ENCODE assay signal across 8 cellular contexts in genomic region chr3:38164136-38164965, GRCh38. TPM values are rescaled to one million over a fixed set of nuclear protein-coding genes. Genes with fewer than 3 reads are reported as not detected.
DNase-seq lines count a peak whose midpoint lies in the region; ATAC-seq, FAIRE-seq and TF ChIP-seq lines count a peak whose summit lies in the region.

No MANE protein-coding gene starts in this region.

- POLR2A ChIA-PET in K562 (lab: Yijun Ruan, JAX): interaction anchor here (0.6 to 5.4 kb wide), 27 partner anchors 8 to 461 kb away, joined by 3 to 55 read pairs (median 4); partner anchors contain the start of genes ACAA1 and MYD88

- peak overlapping the region; percentile 98 for H2AFZ ChIP-seq in K562 (ENCODE audit: low read depth, low read length)

- intact Hi-C loops in K562 (cut with micrococcal nuclease) (no loop called here), aorta (cut with DNase I) (loop anchor here in 1 of 2 donors (2.0 to 10.0 kb wide), 2 partner anchors 28 to 130 kb away; partner anchors contain the start of genes ACAA1 and DLEC1)

- peak overlapping the region; percentile 100 for H3K27ac Mint-ChIP-seq in memory B cell

- no peak for TF ChIP-seq EP300 in K562 (IDR thresholded peaks at IDR 0.05; ENCODE audit: low read length)

- H3K9me3 ChIP-seq in K562 (replicated peaks; ENCODE audit: control insufficient read depth, insufficient read depth, low read depth, low read length) (no peaks in the 10 kb centered on the region), aorta (ENCODE audit: control insufficient read depth, low read length) (no peaks in the 10 kb centered on the region)

- H3K36me3 ChIP-seq in K562 (ENCODE audit: control insufficient read depth, insufficient read depth, low read length) (peaks cover 16% of the 10 kb centered on the region), aorta (ENCODE audit: control insufficient read depth in 1 of 2, insufficient read depth in 2 of 2, low read length in 1 of 2) (no peaks in the 10 kb centered on the region)

- H3K4me1 ChIP-seq in K562 (replicated peaks in 1 of 2; ENCODE audit: control insufficient read depth in 2 of 2, insufficient read depth in 2 of 2, low read length in 2 of 2) (peaks cover 22 to 33% of the 10 kb centered on the region in 2 experiments), aorta (ENCODE audit: control insufficient read depth in 1 of 2, insufficient read depth in 2 of 2, low read length in 2 of 2) (peaks cover 2% of the 10 kb centered on the region in 2 donors)

- TSS peak; percentile 96 for BruUV-seq in K562 (replicated peaks; lab: Mats Ljungman, UMichigan)

- no peak for TF ChIP-seq CTCF in GM12864 (IDR thresholded peaks at IDR 0.05; ENCODE audit: low read depth, low read length, missing control alignments)
- TF ChIP-seq CTCF in K562 (IDR thresholded peaks at IDR 0.05 in 2 of 3, conservative IDR thresholded peaks at IDR 0.05 in 1 of 3; ENCODE audit: insufficient read depth in 2 of 3, low read depth in 1 of 3, low read length in 3 of 3): no peak

- H3K4me2 ChIP-seq in K562 (ENCODE audit: insufficient read depth, low read length): peak overlapping the region; percentile 89

- H3K27me3 ChIP-seq in K562 (ENCODE audit: control insufficient read depth in 2 of 2, insufficient read depth in 2 of 2, low read length in 2 of 2) (no peaks in the 10 kb centered on the region), aorta (ENCODE audit: control insufficient read depth in 1 of 2, insufficient read depth in 2 of 2, low read length in 1 of 2) (no peaks in the 10 kb centered on the region)

- peak; percentile 21 for ATAC-seq in HG03025 (IDR thresholded peaks at IDR 0.05; ENCODE audit: low FRiP score, unreplicated experiment)
- no peak for ATAC-seq in K562
- ATAC-seq in memory B cell (ENCODE audit: low read depth): no peak
- peak; percentile 0 for ATAC-seq in aorta (ENCODE audit: low FRiP score)
- no peak for ATAC-seq in HG02970 (IDR thresholded peaks at IDR 0.05; ENCODE audit: low FRiP score, unreplicated experiment)

- 10% methylated on average over 40 of the region's 40 CpGs for WGBS in K562 (ENCODE audit: insufficient coverage, low coverage, missing lambda C conversion rate)
- 42 to 44% methylated on average over 40 of the region's 40 CpGs for WGBS in aorta, 2 donors

- H3K4me3 Mint-ChIP-seq in memory B cell: peak overlapping the region; percentile 93

- H3K27ac ChIP-seq in K562 (ENCODE audit: extremely low read depth, low read depth, low read length): peak overlapping the region; percentile 98
- H3K27ac ChIP-seq in aorta (ENCODE audit: low read depth in 1 of 2, low read length in 2 of 2): peak overlapping the region in 1 of 2 donors; percentile 20

- CTCF ChIA-PET in K562 (lab: Yijun Ruan, JAX; ENCODE audit: low intra/inter-chr PET ratio): no interaction called here

- in situ Hi-C loops in K562 (cut with MboI): no loop called here

- FAIRE-seq in K562 (lab: Jason Lieb, UNC): no peak

- peaks cover 7% of the 10 kb centered on the region for H4K20me1 ChIP-seq in K562 (replicated peaks; ENCODE audit: control insufficient read depth, insufficient read depth, low read length)

- H3K9me1 ChIP-seq in K562 (ENCODE audit: control insufficient read depth, insufficient read depth, low read length): no peaks in the 10 kb centered on the region

- no peaks in the 10 kb centered on the region for H3K9me3 Mint-ChIP-seq in memory B cell

- peak; percentile 14 to 32; a peak in 2 of 4 replicates for TF ChIP-seq RAD21 in K562 (CRISPR knock-in tag; conservative IDR thresholded peaks at IDR 0.05 in 1 of 2, IDR thresholded peaks at IDR 0.05 in 1 of 2)

- DNase-seq in GM12864 (ENCODE audit: low read depth) (no peak), K562 (ENCODE audit: extremely low read depth in 1 of 4, low spot score in 3 of 4) (peak in 1 of 4 experiments; percentile 50), memory B cell (ENCODE audit: low spot score in 2 of 2) (no peak), aorta (no peak), amygdala (lab: John Stamatoyannopoulos, UW) (no peak), ecto neural progenitor cell (ENCODE audit: low spot score) (no peak)

- H3K9ac ChIP-seq in K562 (ENCODE audit: insufficient read depth in 1 of 2, low read depth in 2 of 2, low read length in 2 of 2): peak overlapping the region; percentile 89 to 91

- TF ChIP-seq POLR2A in K562 (conservative IDR thresholded peaks at IDR 0.05): peak; percentile 70

- H3K4me3 ChIP-seq in GM12864 (ENCODE audit: low read depth, low read length) (peak overlapping the region; percentile 91), K562 (peak overlapping the region; percentile 91), aorta (ENCODE audit: low read length in 2 of 2) (peak overlapping the region; percentile 21 to 42)

- peaks cover 29% of the 10 kb centered on the region for H3K4me1 Mint-ChIP-seq in memory B cell

- H3K27me3 Mint-ChIP-seq in memory B cell: no peaks in the 10 kb centered on the region

- peaks cover 40% of the 10 kb centered on the region for H3K79me2 ChIP-seq in K562 (ENCODE audit: control insufficient read depth, insufficient read depth, low read length)

- no peaks in the 10 kb centered on the region for H3K36me3 Mint-ChIP-seq in memory B cell

RNA-seq across cellular contexts. Expression of gene OXSR1, which starts 1.0 kb away (rescaled TPM):
- total RNA-seq in K562 (2011; cell fraction: chromatin; rRNA removed; ENCODE audit: low replicate concordance): 34.0 and 89.9 TPM in 2 replicates
- 19.0 and 27.6 TPM in 2 replicates for total RNA-seq in K562 (2011; cell fraction: nucleolus; rRNA removed)
- 36.4 and 39.6 TPM in 2 replicates for total RNA-seq in K562 (2011; cell fraction: nucleoplasm; rRNA removed)
- total RNA-seq in K562 (2014; rRNA removed): 32.8 and 35.0 TPM in 2 replicates
- 50.0 and 55.2 TPM in 2 replicates for total RNA-seq in K562 (2014; rRNA removed; fragmentation: Illumina TruSeq; extraction: Trizol)
- 44.7 and 47.6 TPM in 2 replicates for total RNA-seq in K562 (2015; rRNA removed; fragmentation: Illumina TruSeq; extraction: Trizol)
- total RNA-seq in K562 (2021): 48.6 and 56.4 TPM in 2 replicates
- polyA plus RNA-seq in K562 (2011; rRNA removed): 63.4 and 87.6 TPM in 2 replicates
- 27.9 and 44.8 TPM in 2 replicates for polyA plus RNA-seq in K562 (2011; cell fraction: cytosol; rRNA removed)
- polyA plus RNA-seq in K562 (2011; cell fraction: nucleus; rRNA removed): 49.3 and 61.9 TPM in 2 replicates
- polyA plus RNA-seq in K562 (2012): 27.8 and 43.2 TPM in 2 replicates
- 54.1 and 60.9 TPM in 2 replicates for polyA plus RNA-seq in K562 (2014; fragmentation: Illumina TruSeq; extraction: Trizol)
- 10 to 100 TPM; 15.7 to 19.8 TPM for polyA plus RNA-seq in K562 (2014; fragmentation: Nextera tagmentation; extraction: Ambion mirVana)
- polyA plus RNA-seq in K562 (2014; rRNA removed): 48.7 and 50.3 TPM in 2 replicates
- 80.0 and 84.2 TPM in 2 replicates for polyA minus RNA-seq in K562 (2011; rRNA and poly(A)+ RNA removed)
- polyA minus RNA-seq in K562 (2011; cell fraction: cytosol; rRNA and poly(A)+ RNA removed): 41.3 and 44.5 TPM in 2 replicates
- polyA minus RNA-seq in K562 (2011; cell fraction: nucleus; rRNA and poly(A)+ RNA removed): 28.9 and 51.4 TPM in 2 replicates
- total RNA-seq in aorta: 10 to 100 TPM; 38.9 to 42.0 TPM
- 10 to 100 TPM in 1 of 2 donors, 1 to 10 TPM in 1; 7.9 to 13.9 TPM for polyA plus RNA-seq in aorta

RNA-seq across cellular contexts. Expression of gene MYD88, which starts 25.9 kb away (rescaled TPM):
- 14.4 and 29.3 TPM in 2 replicates for total RNA-seq in K562 (2011; cell fraction: chromatin; rRNA removed; ENCODE audit: low replicate concordance)
- total RNA-seq in K562 (2011; cell fraction: nucleolus; rRNA removed): 19.7 and 21.7 TPM in 2 replicates
- total RNA-seq in K562 (2011; cell fraction: nucleoplasm; rRNA removed): 17.0 and 17.3 TPM in 2 replicates
- total RNA-seq in K562 (2014; rRNA removed) (13.3 and 25.3 TPM in 2 replicates), K562 (2014; rRNA removed; fragmentation: Illumina TruSeq; extraction: Trizol) (3.2 and 3.3 TPM in 2 replicates), K562 (2015; rRNA removed; fragmentation: Illumina TruSeq; extraction: Trizol) (4.1 and 5.0 TPM in 2 replicates), K562 (2021) (33.0 and 33.1 TPM in 2 replicates), aorta (10 to 100 TPM; 23.4 to 33.6 TPM)
- polyA plus RNA-seq in K562 (2011; rRNA removed) (37.6 and 37.8 TPM in 2 replicates), K562 (2014; fragmentation: Illumina TruSeq; extraction: Trizol) (39.2 and 47.3 TPM in 2 replicates), K562 (2014; fragmentation: Nextera tagmentation; extraction: Ambion mirVana) (10 to 100 TPM; 19.5 to 37.7 TPM), K562 (2014; rRNA removed) (27.6 and 37.7 TPM in 2 replicates), aorta (10 to 100 TPM; 17.7 to 19.3 TPM)
- 45.5 and 50.8 TPM in 2 replicates for polyA plus RNA-seq in K562 (2011; cell fraction: cytosol; rRNA removed)
- polyA plus RNA-seq in K562 (2011; cell fraction: nucleus; rRNA removed): 61.3 and 86.0 TPM in 2 replicates
- 32.0 and 43.5 TPM in 2 replicates for polyA plus RNA-seq in K562 (2012)
- 29.7 and 37.4 TPM in 2 replicates for polyA minus RNA-seq in K562 (2011; rRNA and poly(A)+ RNA removed)
- 21.7 and 26.8 TPM in 2 replicates for polyA minus RNA-seq in K562 (2011; cell fraction: cytosol; rRNA and poly(A)+ RNA removed)
- polyA minus RNA-seq in K562 (2011; cell fraction: nucleus; rRNA and poly(A)+ RNA removed): 24.2 and 32.2 TPM in 2 replicates

RNA-seq across cellular contexts. Expression of gene ACAA1, which starts 27.4 kb away (rescaled TPM):
- total RNA-seq in K562 (2011; cell fraction: chromatin; rRNA removed; ENCODE audit: low replicate concordance): 89.1 and 251 TPM in 2 replicates
- 210 and 237 TPM in 2 replicates for total RNA-seq in K562 (2011; cell fraction: nucleolus; rRNA removed)
- 121 and 146 TPM in 2 replicates for total RNA-seq in K562 (2011; cell fraction: nucleoplasm; rRNA removed)
- 55.0 and 66.3 TPM in 2 replicates for total RNA-seq in K562 (2014; rRNA removed)
- 23.6 and 34.5 TPM in 2 replicates for total RNA-seq in K562 (2014; rRNA removed; fragmentation: Illumina TruSeq; extraction: Trizol)
- 53.5 and 62.3 TPM in 2 replicates for total RNA-seq in K562 (2015; rRNA removed; fragmentation: Illumina TruSeq; extraction: Trizol)
- 66.8 and 67.9 TPM in 2 replicates for total RNA-seq in K562 (2021)
- polyA plus RNA-seq in K562 (2011; rRNA removed): 60.2 and 92.0 TPM in 2 replicates
- polyA plus RNA-seq in K562 (2011; cell fraction: cytosol; rRNA removed): 63.6 and 69.7 TPM in 2 replicates
- 347 and 373 TPM in 2 replicates for polyA plus RNA-seq in K562 (2011; cell fraction: nucleus; rRNA removed)
- 60.7 and 67.7 TPM in 2 replicates for polyA plus RNA-seq in K562 (2012)
- 54.5 and 57.2 TPM in 2 replicates for polyA plus RNA-seq in K562 (2014; fragmentation: Illumina TruSeq; extraction: Trizol)
- polyA plus RNA-seq in K562 (2014; fragmentation: Nextera tagmentation; extraction: Ambion mirVana): 1 to 10 TPM; 4.0 to 7.9 TPM
- 88.9 and 96.0 TPM in 2 replicates for polyA plus RNA-seq in K562 (2014; rRNA removed)
- 66.3 and 72.1 TPM in 2 replicates for polyA minus RNA-seq in K562 (2011; rRNA and poly(A)+ RNA removed)
- polyA minus RNA-seq in K562 (2011; cell fraction: cytosol; rRNA and poly(A)+ RNA removed): 31.5 and 38.0 TPM in 2 replicates
- polyA minus RNA-seq in K562 (2011; cell fraction: nucleus; rRNA and poly(A)+ RNA removed): 111 and 182 TPM in 2 replicates
- total RNA-seq in aorta: 10 to 100 TPM; 39.3 to 54.8 TPM
- 10 to 100 TPM; 58.4 to 69.2 TPM for polyA plus RNA-seq in aorta

Comparison
In these comparisons a context has a peak if more than half of its experiments do, and no peak if none do; other contexts are left out.
1. H3K4me3 ChIP-seq: peak in every context shown above with its lines; median percentile 91 in GM12864; 91 in K562; 32 in aorta.
2. ATAC-seq: peak in HG03025 (single experiment) and aorta (single experiment); none in K562 (single experiment), memory B cell (single experiment) and HG02970 (single experiment).